In genomic region chr2:208125242-208125641, GRCh38 we compare ENCODE assay signal across 38 cellular contexts. TPM values are rescaled to one million over a fixed set of nuclear protein-coding genes. Genes with fewer than 3 reads are reported as not detected.
"Had no signal": no experiment of that assay in that cellular context is flagged by ENCODE, and none has a peak within 500 bp of the region (broad histone marks: within the 10 kb centered on the region; RNA-seq: fewer than 3 reads in every experiment).

No MANE protein-coding gene starts in this region.

- H3K36me3 ChIP-seq: adrenal gland, brain microvascular endothelial cell, breast epithelium had no signal

- ATAC-seq: activated CD8-positive, alpha-beta T cell treated with anti-CD3 and anti-CD28 coated beads for 36 hours; activated naive CD4-positive, alpha-beta T cell treated with anti-CD3 and anti-CD28 coated beads, Interleukin-2, amount 50 U/mL, for 72 hours; activated T-cell treated with anti-CD3 and anti-CD28 coated beads, Interleukin-2, amount 50 U/mL, for 4 hours; activated T-cell treated with anti-CD3 and anti-CD28 coated beads, Interleukin-2, amount 50 U/mL, for 72 hours; activated T-helper 17 cell treated with anti-CD3 and anti-CD28 coated beads, Interleukin-2, amount 50 U/mL, for 72 hours; body of pancreas had no signal

- H3K9me3 ChIP-seq: adrenal gland, body of pancreas, breast epithelium had no signal

- H3K4me1 Mint-ChIP-seq: activated T-helper 17 cell treated with anti-CD3 and anti-CD28 coated beads, Interleukin-2, amount 50 U/mL, for 72 hours had no signal

- H3K4me1 ChIP-seq: breast epithelium had no signal

- H3K27ac Mint-ChIP-seq: activated B cell treated with CpG ODN at 0.5 μM for 24 hours; activated CD4-positive, alpha-beta memory T cell treated with anti-CD3 and anti-CD28 coated beads for 36 hours; activated CD4-positive, alpha-beta T cell treated with anti-CD3 and anti-CD28 coated beads, Interleukin-2, amount 10 ng/mL, durations not matched to agents 24 days and 14 days; activated CD8-positive, alpha-beta T cell treated with anti-CD3 and anti-CD28 coated beads for 36 hours; activated naive CD4-positive, alpha-beta T cell treated with anti-CD3 and anti-CD28 coated beads for 36 hours; activated naive CD4-positive, alpha-beta T cell treated with anti-CD3 and anti-CD28 coated beads, Interleukin-2, amount 50 U/mL, for 72 hours; activated T-cell treated with anti-CD3 and anti-CD28 coated beads, Interleukin-2, amount 50 U/mL, for 72 hours; activated T-helper 1 cell treated with anti-CD3 and anti-CD28 coated beads, Interleukin-12 subunit alpha, Interleukin-12 subunit beta, Interleukin-2, Interleukin-4 antibody, amounts not matched to agents 30 ng/mL and 10 ng/mL and 1 ng/mL, durations not matched to agents 14 hours and 24 hours and 36 hours; activated T-helper 17 cell treated with anti-CD3 and anti-CD28 coated beads, Interleukin-2, amount 50 U/mL, for 72 hours; T-helper 1 cell treated with Interleukin-12 subunit alpha and Interleukin-12 subunit beta and Interleukin-4 antibody, amounts not matched to agents 30 μg/mL and 1 μg/mL, for 36 hours; T-helper 2 cell treated with Interferon-gamma antibody and Interleukin-4, amounts not matched to agents 5 μg/mL and 100 μg/mL, for 36 hours had no signal

- H3K4me3 Mint-ChIP-seq: activated B cell treated with CpG ODN at 0.5 μM for 24 hours; activated CD4-positive, alpha-beta memory T cell treated with anti-CD3 and anti-CD28 coated beads for 36 hours; activated CD4-positive, alpha-beta T cell treated with anti-CD3 and anti-CD28 coated beads, Interleukin-2, amount 10 ng/mL, durations not matched to agents 24 days and 14 days; activated T-cell treated with anti-CD3 and anti-CD28 coated beads, Interleukin-2, amount 50 U/mL, for 4 hours; activated T-helper 1 cell treated with anti-CD3 and anti-CD28 coated beads, Interleukin-12 subunit alpha, Interleukin-12 subunit beta, Interleukin-2, Interleukin-4 antibody, amounts not matched to agents 30 ng/mL and 10 ng/mL and 1 ng/mL, durations not matched to agents 14 hours and 24 hours and 36 hours; activated T-helper 17 cell treated with anti-CD3 and anti-CD28 coated beads, Interleukin-2, amount 50 U/mL, for 72 hours; T-helper 1 cell treated with Interleukin-12 subunit alpha and Interleukin-12 subunit beta and Interleukin-4 antibody, amounts not matched to agents 30 μg/mL and 1 μg/mL, for 36 hours had no signal

- H3K27ac ChIP-seq: adrenal gland, body of pancreas, brain microvascular endothelial cell, breast epithelium, VCaP had no signal

- H3K36me3 Mint-ChIP-seq: activated CD4-positive, alpha-beta memory T cell treated with anti-CD3 and anti-CD28 coated beads for 36 hours; activated naive CD4-positive, alpha-beta T cell treated with anti-CD3 and anti-CD28 coated beads, Interleukin-2, amount 50 U/mL, for 72 hours had no signal

- H3K27me3 ChIP-seq: body of pancreas, brain microvascular endothelial cell, breast epithelium had no signal

- H3K9me3 Mint-ChIP-seq: activated B cell treated with CpG ODN at 0.5 μM for 24 hours; activated CD4-positive, alpha-beta memory T cell treated with anti-CD3 and anti-CD28 coated beads for 36 hours; activated CD4-positive, alpha-beta T cell treated with anti-CD3 and anti-CD28 coated beads, Interleukin-2, amount 10 ng/mL, durations not matched to agents 24 days and 14 days; activated CD8-positive, alpha-beta T cell treated with anti-CD3 and anti-CD28 coated beads for 36 hours; activated naive CD4-positive, alpha-beta T cell treated with anti-CD3 and anti-CD28 coated beads for 36 hours; activated naive CD4-positive, alpha-beta T cell treated with anti-CD3 and anti-CD28 coated beads, Interleukin-2, amount 50 U/mL, for 72 hours; activated T-cell treated with anti-CD3 and anti-CD28 coated beads, Interleukin-2, amount 50 U/mL, for 72 hours; activated T-helper 1 cell treated with anti-CD3 and anti-CD28 coated beads, Interleukin-12 subunit alpha, Interleukin-12 subunit beta, Interleukin-2, Interleukin-4 antibody, amounts not matched to agents 30 ng/mL and 10 ng/mL and 1 ng/mL, durations not matched to agents 14 hours and 24 hours and 36 hours; activated T-helper 17 cell treated with anti-CD3 and anti-CD28 coated beads, Interleukin-2, amount 50 U/mL, for 72 hours; T-helper 1 cell treated with Interleukin-12 subunit alpha and Interleukin-12 subunit beta and Interleukin-4 antibody, amounts not matched to agents 30 μg/mL and 1 μg/mL, for 36 hours; T-helper 2 cell treated with Interferon-gamma antibody and Interleukin-4, amounts not matched to agents 5 μg/mL and 100 μg/mL, for 36 hours had no signal

- H3K4me3 ChIP-seq: adrenal gland, body of pancreas, breast epithelium had no signal

- DNase-seq: activated B cell treated with CpG ODN at 0.5 μM for 24 hours; activated CD4-positive, alpha-beta memory T cell treated with anti-CD3 and anti-CD28 coated beads for 36 hours; activated CD4-positive, alpha-beta T cell treated with anti-CD3 and anti-CD28 coated beads for 4 hours; activated CD4-positive, alpha-beta T cell treated with anti-CD3 and anti-CD28 coated beads, Interleukin-2, amount 10 ng/mL, durations not matched to agents 24 days and 14 days; activated CD4-positive, alpha-beta T cell treated with anti-CD3 and anti-CD28 coated beads, Interleukin-2, amount 50 U/mL, for 1 hour; activated CD4-positive, alpha-beta T cell treated with anti-CD3 and anti-CD28 coated beads, Interleukin-2, amount 50 U/mL, for 4 hours; activated CD4-positive, CD25-positive, alpha-beta regulatory T cell treated with anti-CD3 and anti-CD28 coated beads, Interleukin-2, amount 50 U/mL, for 72 hours; activated CD8-positive, alpha-beta memory T cell treated with anti-CD3 and anti-CD28 coated beads, Interleukin-2, amount 50 U/mL, for 4 hours; activated CD8-positive, alpha-beta T cell treated with anti-CD3 and anti-CD28 coated beads for 36 hours; activated effector memory CD4-positive, alpha-beta T cell treated with anti-CD3 and anti-CD28 coated beads, Interleukin-2, amount 50 U/mL, for 16 hours; activated gamma-delta T cell treated with Interleukin-2 at 50 U/mL for 16 hours; activated naive CD4-positive, alpha-beta T cell; activated naive CD4-positive, alpha-beta T cell treated with anti-CD3 and anti-CD28 coated beads for 36 hours; activated naive CD4-positive, alpha-beta T cell treated with anti-CD3 and anti-CD28 coated beads, Interleukin-2, amount 50 U/mL, for 16 hours; activated T-cell treated with anti-CD3 and anti-CD28 coated beads for 4 hours; activated T-cell treated with anti-CD3 and anti-CD28 coated beads, Interleukin-2, amount 50 U/mL, for 1 hour; activated T-cell treated with anti-CD3 and anti-CD28 coated beads, Interleukin-2, amount 50 U/mL, for 4 hours; activated T-cell treated with anti-CD3 and anti-CD28 coated beads, Interleukin-2, amount 50 U/mL, for 72 hours; adrenal gland; amniotic stem cell; aorta; body of pancreas; brain microvascular endothelial cell; central memory CD4-positive, alpha-beta T cell; T-helper 1 cell; T-helper 2 cell; T-helper 9 cell had no signal

RNA-seq across cellular contexts. Expression of gene CRYGD, which starts 0.9 kb away (rescaled TPM):
- total RNA-seq: activated B cell treated with CpG ODN at 0.5 μM for 24 hours; activated CD4-positive, alpha-beta memory T cell treated with anti-CD3 and anti-CD28 coated beads for 36 hours; activated CD4-positive, alpha-beta T cell treated with anti-CD3 and anti-CD28 coated beads, Interleukin-2, amount 10 ng/mL, durations not matched to agents 24 days and 14 days; activated CD8-positive, alpha-beta memory T cell treated with anti-CD3 and anti-CD28 coated beads for 36 hours; activated CD8-positive, alpha-beta T cell treated with anti-CD3 and anti-CD28 coated beads for 36 hours; activated naive CD4-positive, alpha-beta T cell treated with anti-CD3 and anti-CD28 coated beads for 36 hours; activated naive CD4-positive, alpha-beta T cell treated with anti-CD3 and anti-CD28 coated beads, Interleukin-2, amount 50 U/mL, for 72 hours; activated T-cell treated with anti-CD3 and anti-CD28 coated beads, Interleukin-2, amount 50 U/mL, for 4 hours; activated T-cell treated with anti-CD3 and anti-CD28 coated beads, Interleukin-2, amount 50 U/mL, for 72 hours; activated T-helper 1 cell treated with anti-CD3 and anti-CD28 coated beads, Interleukin-12 subunit alpha, Interleukin-12 subunit beta, Interleukin-2, Interleukin-4 antibody, amounts not matched to agents 30 ng/mL and 10 ng/mL and 1 ng/mL, durations not matched to agents 14 hours and 24 hours and 36 hours; activated T-helper 17 cell treated with anti-CD3 and anti-CD28 coated beads, Interleukin-2, amount 50 U/mL, for 72 hours; adrenal gland; aorta; astrocyte; body of pancreas; breast epithelium; cardiac septum had no signal
- polyA plus RNA-seq: adrenal gland, aorta had no signal

RNA-seq across cellular contexts. Expression of gene CRYGC, which starts 4.4 kb away (rescaled TPM):
- total RNA-seq: activated B cell treated with CpG ODN at 0.5 μM for 24 hours; activated CD4-positive, alpha-beta memory T cell treated with anti-CD3 and anti-CD28 coated beads for 36 hours; activated CD4-positive, alpha-beta T cell treated with anti-CD3 and anti-CD28 coated beads, Interleukin-2, amount 10 ng/mL, durations not matched to agents 24 days and 14 days; activated CD8-positive, alpha-beta memory T cell treated with anti-CD3 and anti-CD28 coated beads for 36 hours; activated CD8-positive, alpha-beta T cell treated with anti-CD3 and anti-CD28 coated beads for 36 hours; activated naive CD4-positive, alpha-beta T cell treated with anti-CD3 and anti-CD28 coated beads for 36 hours; activated naive CD4-positive, alpha-beta T cell treated with anti-CD3 and anti-CD28 coated beads, Interleukin-2, amount 50 U/mL, for 72 hours; activated T-cell treated with anti-CD3 and anti-CD28 coated beads, Interleukin-2, amount 50 U/mL, for 4 hours; activated T-cell treated with anti-CD3 and anti-CD28 coated beads, Interleukin-2, amount 50 U/mL, for 72 hours; activated T-helper 1 cell treated with anti-CD3 and anti-CD28 coated beads, Interleukin-12 subunit alpha, Interleukin-12 subunit beta, Interleukin-2, Interleukin-4 antibody, amounts not matched to agents 30 ng/mL and 10 ng/mL and 1 ng/mL, durations not matched to agents 14 hours and 24 hours and 36 hours; activated T-helper 17 cell treated with anti-CD3 and anti-CD28 coated beads, Interleukin-2, amount 50 U/mL, for 72 hours; adrenal gland; aorta; astrocyte; body of pancreas; breast epithelium; cardiac septum; cerebellum had no signal
- polyA plus RNA-seq: adrenal gland, aorta had no signal

RNA-seq across cellular contexts. Expression of gene CRYGB, which starts 20.7 kb away (rescaled TPM):
- total RNA-seq: activated B cell treated with CpG ODN at 0.5 μM for 24 hours; activated CD4-positive, alpha-beta memory T cell treated with anti-CD3 and anti-CD28 coated beads for 36 hours; activated CD4-positive, alpha-beta T cell treated with anti-CD3 and anti-CD28 coated beads, Interleukin-2, amount 10 ng/mL, durations not matched to agents 24 days and 14 days; activated CD8-positive, alpha-beta memory T cell treated with anti-CD3 and anti-CD28 coated beads for 36 hours; activated CD8-positive, alpha-beta T cell treated with anti-CD3 and anti-CD28 coated beads for 36 hours; activated naive CD4-positive, alpha-beta T cell treated with anti-CD3 and anti-CD28 coated beads for 36 hours; activated naive CD4-positive, alpha-beta T cell treated with anti-CD3 and anti-CD28 coated beads, Interleukin-2, amount 50 U/mL, for 72 hours; activated T-cell treated with anti-CD3 and anti-CD28 coated beads, Interleukin-2, amount 50 U/mL, for 4 hours; activated T-cell treated with anti-CD3 and anti-CD28 coated beads, Interleukin-2, amount 50 U/mL, for 72 hours; activated T-helper 1 cell treated with anti-CD3 and anti-CD28 coated beads, Interleukin-12 subunit alpha, Interleukin-12 subunit beta, Interleukin-2, Interleukin-4 antibody, amounts not matched to agents 30 ng/mL and 10 ng/mL and 1 ng/mL, durations not matched to agents 14 hours and 24 hours and 36 hours; activated T-helper 17 cell treated with anti-CD3 and anti-CD28 coated beads, Interleukin-2, amount 50 U/mL, for 72 hours; adrenal gland; aorta; astrocyte; body of pancreas; breast epithelium; cardiac septum; cerebellum had no signal
- polyA plus RNA-seq: adrenal gland, aorta had no signal

RNA-seq across cellular contexts. Expression of gene CRYGA, which starts 38.1 kb away (rescaled TPM):
- total RNA-seq: activated B cell treated with CpG ODN at 0.5 μM for 24 hours; activated CD4-positive, alpha-beta memory T cell treated with anti-CD3 and anti-CD28 coated beads for 36 hours; activated CD4-positive, alpha-beta T cell treated with anti-CD3 and anti-CD28 coated beads, Interleukin-2, amount 10 ng/mL, durations not matched to agents 24 days and 14 days; activated CD8-positive, alpha-beta memory T cell treated with anti-CD3 and anti-CD28 coated beads for 36 hours; activated CD8-positive, alpha-beta T cell treated with anti-CD3 and anti-CD28 coated beads for 36 hours; activated naive CD4-positive, alpha-beta T cell treated with anti-CD3 and anti-CD28 coated beads for 36 hours; activated naive CD4-positive, alpha-beta T cell treated with anti-CD3 and anti-CD28 coated beads, Interleukin-2, amount 50 U/mL, for 72 hours; activated T-cell treated with anti-CD3 and anti-CD28 coated beads, Interleukin-2, amount 50 U/mL, for 4 hours; activated T-cell treated with anti-CD3 and anti-CD28 coated beads, Interleukin-2, amount 50 U/mL, for 72 hours; activated T-helper 1 cell treated with anti-CD3 and anti-CD28 coated beads, Interleukin-12 subunit alpha, Interleukin-12 subunit beta, Interleukin-2, Interleukin-4 antibody, amounts not matched to agents 30 ng/mL and 10 ng/mL and 1 ng/mL, durations not matched to agents 14 hours and 24 hours and 36 hours; activated T-helper 17 cell treated with anti-CD3 and anti-CD28 coated beads, Interleukin-2, amount 50 U/mL, for 72 hours; adrenal gland; aorta; astrocyte; body of pancreas; breast epithelium; cardiac septum; cerebellum had no signal
- polyA plus RNA-seq: adrenal gland, aorta had no signal
